ENCODE assay signal across 19 cellular contexts in genomic region chr5:155274484-155274883, GRCh38.
DNase-seq lines count a peak whose midpoint lies in the region; ATAC-seq and TF ChIP-seq lines count a peak whose summit lies in the region.
"Had no signal": no experiment of that assay in that cellular context is flagged by ENCODE, and none has a peak within 500 bp of the region (broad histone marks: within the 10 kb centered on the region; RNA-seq: fewer than 3 reads in every experiment).

No MANE protein-coding gene starts in this region.

- peak; percentile 60 for ATAC-seq in GM23338
- ATAC-seq in WTC11, result peak; percentile 67
- peak; percentile 55 for ATAC-seq in left lobe of liver
- ATAC-seq in left lung, result no peak
- ATAC-seq in HG02884 (IDR thresholded peaks at IDR 0.05; ENCODE audit: unreplicated experiment), result no peak

- peak overlapping the region; percentile 29; the same call in 1 of the 2 replicates for H2AFZ ChIP-seq in GM23338

- no peak overlapping the region for H3K4me3 Mint-ChIP-seq in GM23338
- no peak overlapping the region for H3K4me3 Mint-ChIP-seq in WTC11

- H3K4me1 ChIP-seq in BLaER1 treated with 17β-estradiol and CSF1 and Interleukin-3, amounts not matched to agents 10 nM and 100 nM, result peaks cover 13 to 51% (median 32%) of the 10 kb centered on the region in 10 experiments
- H3K4me1 ChIP-seq in GM23338 (ENCODE audit: insufficient read depth) (peaks cover 10% of the 10 kb centered on the region), left lung (no peaks in the 10 kb centered on the region)
- H3K4me1 ChIP-seq: HAP-1, SJSA1 had no signal

- intact Hi-C loops in left lung (cut with DNase I), result no loop called here

- peak overlapping the region in 1 of 11 experiments; percentile 26; a peak in 1 of 22 replicates for H3K27ac ChIP-seq in BLaER1 treated with 17β-estradiol and CSF1 and Interleukin-3, amounts not matched to agents 10 nM and 100 nM
- H3K27ac ChIP-seq in GM23338 (ENCODE audit: low read depth) (no peak overlapping the region), left lung (no peak overlapping the region)
- H3K27ac ChIP-seq: SJSA1 had no signal

- H3K4me1 Mint-ChIP-seq in GM23338 (peaks cover 17% of the 10 kb centered on the region), WTC11 (peaks cover 33% of the 10 kb centered on the region)

- POLR2A ChIA-PET in WTC11 (lab: Charles Lee), result no interaction called here

- H3K27me3 ChIP-seq in BLaER1 treated with 17β-estradiol and CSF1 and Interleukin-3, amounts not matched to agents 10 nM and 100 nM, result no peaks in the 10 kb centered on the region
- H3K27me3 ChIP-seq in GM23338 (ENCODE audit: insufficient read depth) (no peaks in the 10 kb centered on the region), left lung (no peaks in the 10 kb centered on the region)
- H3K27me3 ChIP-seq: SJSA1 had no signal

- no peaks in the 10 kb centered on the region for H3K36me3 Mint-ChIP-seq in GM23338 (ENCODE audit: low read depth)
- no peaks in the 10 kb centered on the region for H3K36me3 Mint-ChIP-seq in WTC11

- no peaks in the 10 kb centered on the region for H3K9me3 ChIP-seq in BLaER1 treated with 17β-estradiol and CSF1 and Interleukin-3, amounts not matched to agents 10 nM and 100 nM (replicated peaks in 1 of 11)
- H3K9me3 ChIP-seq in left lung, result no peaks in the 10 kb centered on the region
- H3K9me3 ChIP-seq: HAP-1 had no signal

- H3K9me3 Mint-ChIP-seq in GM23338 (no peaks in the 10 kb centered on the region), WTC11 (0 out of 2 replicates have a peak, but pooled peaks cover 3% of the 10 kb centered on the region)

- H3K27ac Mint-ChIP-seq in GM23338 (no peak overlapping the region), WTC11 (no peak overlapping the region)

- no peak for TF ChIP-seq CTCF in GM23338 (conservative IDR thresholded peaks at IDR 0.05; ENCODE audit: low read depth in 2 of 2)
- TF ChIP-seq CTCF in WTC11 (IDR thresholded peaks at IDR 0.05), result no peak
- TF ChIP-seq CTCF in left lung (IDR thresholded peaks at IDR 0.05), result no peak

- no peaks in the 10 kb centered on the region for H3K79me2 ChIP-seq in GM23338 (replicated peaks; ENCODE audit: insufficient read depth)

- no peak overlapping the region for H3K9ac ChIP-seq in BLaER1 treated with 17β-estradiol and CSF1 and Interleukin-3, amounts not matched to agents 10 nM and 100 nM

- H4K20me1 ChIP-seq in BLaER1 treated with 17β-estradiol and CSF1 and Interleukin-3, amounts not matched to agents 10 nM and 100 nM, result no peaks in the 10 kb centered on the region
- H4K20me1 ChIP-seq in GM23338 (replicated peaks; ENCODE audit: insufficient read depth), result no peaks in the 10 kb centered on the region

- peaks cover 19% of the 10 kb centered on the region for H3K9me2 ChIP-seq in GM23338 (ENCODE audit: insufficient read depth)

- H3K36me3 ChIP-seq in BLaER1 treated with 17β-estradiol and CSF1 and Interleukin-3, amounts not matched to agents 10 nM and 100 nM, result no peaks in the 10 kb centered on the region
- H3K36me3 ChIP-seq in GM23338 (ENCODE audit: insufficient read depth) (no peaks in the 10 kb centered on the region), left lung (no peaks in the 10 kb centered on the region)
- H3K36me3 ChIP-seq: HAP-1, SJSA1 had no signal

- H3K27me3 Mint-ChIP-seq in GM23338 (ENCODE audit: insufficient read depth, low read depth, poor library complexity) (no peaks in the 10 kb centered on the region), WTC11 (ENCODE audit: low read depth) (no peaks in the 10 kb centered on the region)

- H3K4me3 ChIP-seq in BLaER1 treated with 17β-estradiol and CSF1 and Interleukin-3, amounts not matched to agents 10 nM and 100 nM, result no peak overlapping the region
- H3K4me3 ChIP-seq in GM23338 (no peak overlapping the region), left lung (no peak overlapping the region)
- H3K4me3 ChIP-seq: HAP-1, SJSA1 had no signal

- peak overlapping the region; percentile 54 to 81 (median 66) for H3K4me2 ChIP-seq in BLaER1 treated with 17β-estradiol and CSF1 and Interleukin-3, amounts not matched to agents 10 nM and 100 nM
- no peak overlapping the region for H3K4me2 ChIP-seq in GM23338

- no peaks in the 10 kb centered on the region for H3F3A ChIP-seq in GM23338 (replicated peaks; ENCODE audit: low read depth)

- CTCF ChIA-PET in WTC11 (lab: Charles Lee), result interaction anchor here (1.3 kb wide), 1 partner anchor 14 kb away, joined by 6 read pairs; no protein-coding TSS in a partner anchor

- DNase-seq in GM23338 (ENCODE audit: low spot score) (peak; percentile 39), WTC11 (ENCODE audit: low spot score) (no peak), left lobe of liver (ENCODE audit: low spot score) (no peak), cerebellar nuclear complex (lab: John Stamatoyannopoulos, UW) (no peak), left lung (no peak), NCI-H748 treated with DMSO at 0.1 percent for 48 hours (lab: John Stamatoyannopoulos, UW) (no peak)
- DNase-seq: Calu3, DMS79, KG1, NCI-H1048, NCI-H146, NCI-H2081 treated with DMSO at 0.1 percent for 48 hours, NCI-H2227 treated with DMSO at 0.1 percent for 48 hours, OCI-M1, RPMI8226 had no signal

TF ChIP-seq in GM23338, 12 proteins besides CTCF, POLR2A, EP300 and RAD21 (continues in another document):
- TF ChIP-seq, protein P1, sequence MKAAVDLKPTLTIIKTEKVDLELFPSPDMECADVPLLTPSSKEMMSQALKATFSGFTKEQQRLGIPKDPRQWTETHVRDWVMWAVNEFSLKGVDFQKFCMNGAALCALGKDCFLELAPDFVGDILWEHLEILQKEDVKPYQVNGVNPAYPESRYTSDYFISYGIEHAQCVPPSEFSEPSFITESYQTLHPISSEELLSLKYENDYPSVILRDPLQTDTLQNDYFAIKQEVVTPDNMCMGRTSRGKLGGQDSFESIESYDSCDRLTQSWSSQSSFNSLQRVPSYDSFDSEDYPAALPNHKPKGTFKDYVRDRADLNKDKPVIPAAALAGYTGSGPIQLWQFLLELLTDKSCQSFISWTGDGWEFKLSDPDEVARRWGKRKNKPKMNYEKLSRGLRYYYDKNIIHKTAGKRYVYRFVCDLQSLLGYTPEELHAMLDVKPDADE (IDR thresholded peaks at IDR 0.05), result no peak
- no peak for TF ChIP-seq EZH2phosphoT487 (IDR thresholded peaks at IDR 0.05; ENCODE audit: unreplicated experiment)
- TF ChIP-seq STAT1 (IDR thresholded peaks at IDR 0.05; ENCODE audit: unreplicated experiment), result no peak
- no peak for TF ChIP-seq EZH2 (IDR thresholded peaks at IDR 0.05; ENCODE audit: low read depth, unreplicated experiment)

TF ChIP-seq in WTC11, 78 proteins besides CTCF, POLR2A, EP300 and RAD21 (continues in another document):
- no peak for TF ChIP-seq SOX15 (CRISPR knock-in tag; IDR thresholded peaks at IDR 0.05)
- TF ChIP-seq, protein P2, sequence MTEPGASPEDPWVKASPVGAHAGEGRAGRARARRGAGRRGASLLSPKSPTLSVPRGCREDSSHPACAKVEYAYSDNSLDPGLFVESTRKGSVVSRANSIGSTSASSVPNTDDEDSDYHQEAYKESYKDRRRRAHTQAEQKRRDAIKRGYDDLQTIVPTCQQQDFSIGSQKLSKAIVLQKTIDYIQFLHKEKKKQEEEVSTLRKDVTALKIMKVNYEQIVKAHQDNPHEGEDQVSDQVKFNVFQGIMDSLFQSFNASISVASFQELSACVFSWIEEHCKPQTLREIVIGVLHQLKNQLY (CRISPR knock-in tag; IDR thresholded peaks at IDR 0.05), result no peak
- no peak for TF ChIP-seq NR2C2 (CRISPR knock-in tag; IDR thresholded peaks at IDR 0.05)
- no peak for TF ChIP-seq MAX (CRISPR knock-in tag; IDR thresholded peaks at IDR 0.05)
- no peak for TF ChIP-seq ZNF232 (CRISPR knock-in tag; IDR thresholded peaks at IDR 0.05)
- TF ChIP-seq, protein P3, sequence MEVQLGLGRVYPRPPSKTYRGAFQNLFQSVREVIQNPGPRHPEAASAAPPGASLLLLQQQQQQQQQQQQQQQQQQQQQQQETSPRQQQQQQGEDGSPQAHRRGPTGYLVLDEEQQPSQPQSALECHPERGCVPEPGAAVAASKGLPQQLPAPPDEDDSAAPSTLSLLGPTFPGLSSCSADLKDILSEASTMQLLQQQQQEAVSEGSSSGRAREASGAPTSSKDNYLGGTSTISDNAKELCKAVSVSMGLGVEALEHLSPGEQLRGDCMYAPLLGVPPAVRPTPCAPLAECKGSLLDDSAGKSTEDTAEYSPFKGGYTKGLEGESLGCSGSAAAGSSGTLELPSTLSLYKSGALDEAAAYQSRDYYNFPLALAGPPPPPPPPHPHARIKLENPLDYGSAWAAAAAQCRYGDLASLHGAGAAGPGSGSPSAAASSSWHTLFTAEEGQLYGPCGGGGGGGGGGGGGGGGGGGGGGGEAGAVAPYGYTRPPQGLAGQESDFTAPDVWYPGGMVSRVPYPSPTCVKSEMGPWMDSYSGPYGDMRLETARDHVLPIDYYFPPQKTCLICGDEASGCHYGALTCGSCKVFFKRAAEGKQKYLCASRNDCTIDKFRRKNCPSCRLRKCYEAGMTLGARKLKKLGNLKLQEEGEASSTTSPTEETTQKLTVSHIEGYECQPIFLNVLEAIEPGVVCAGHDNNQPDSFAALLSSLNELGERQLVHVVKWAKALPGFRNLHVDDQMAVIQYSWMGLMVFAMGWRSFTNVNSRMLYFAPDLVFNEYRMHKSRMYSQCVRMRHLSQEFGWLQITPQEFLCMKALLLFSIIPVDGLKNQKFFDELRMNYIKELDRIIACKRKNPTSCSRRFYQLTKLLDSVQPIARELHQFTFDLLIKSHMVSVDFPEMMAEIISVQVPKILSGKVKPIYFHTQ (CRISPR knock-in tag; IDR thresholded peaks at IDR 0.05), result no peak
- TF ChIP-seq, protein P4, sequence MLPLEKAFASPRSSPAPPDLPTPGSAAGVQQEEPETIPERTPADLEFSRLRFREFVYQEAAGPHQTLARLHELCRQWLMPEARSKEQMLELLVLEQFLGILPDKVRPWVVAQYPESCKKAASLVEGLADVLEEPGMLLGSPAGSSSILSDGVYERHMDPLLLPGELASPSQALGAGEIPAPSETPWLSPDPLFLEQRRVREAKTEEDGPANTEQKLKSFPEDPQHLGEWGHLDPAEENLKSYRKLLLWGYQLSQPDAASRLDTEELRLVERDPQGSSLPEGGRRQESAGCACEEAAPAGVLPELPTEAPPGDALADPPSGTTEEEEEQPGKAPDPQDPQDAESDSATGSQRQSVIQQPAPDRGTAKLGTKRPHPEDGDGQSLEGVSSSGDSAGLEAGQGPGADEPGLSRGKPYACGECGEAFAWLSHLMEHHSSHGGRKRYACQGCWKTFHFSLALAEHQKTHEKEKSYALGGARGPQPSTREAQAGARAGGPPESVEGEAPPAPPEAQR (CRISPR knock-in tag; IDR thresholded peaks at IDR 0.05), result no peak

Comparison
In these comparisons a context has a peak if more than half of its experiments do, and no peak if none do; other contexts are left out.
1. ATAC-seq: peak in GM23338 (single experiment), WTC11 (single experiment) and left lobe of liver (single experiment); none in left lung (single experiment) and HG02884 (single experiment).